In the genomic region with DNA sequence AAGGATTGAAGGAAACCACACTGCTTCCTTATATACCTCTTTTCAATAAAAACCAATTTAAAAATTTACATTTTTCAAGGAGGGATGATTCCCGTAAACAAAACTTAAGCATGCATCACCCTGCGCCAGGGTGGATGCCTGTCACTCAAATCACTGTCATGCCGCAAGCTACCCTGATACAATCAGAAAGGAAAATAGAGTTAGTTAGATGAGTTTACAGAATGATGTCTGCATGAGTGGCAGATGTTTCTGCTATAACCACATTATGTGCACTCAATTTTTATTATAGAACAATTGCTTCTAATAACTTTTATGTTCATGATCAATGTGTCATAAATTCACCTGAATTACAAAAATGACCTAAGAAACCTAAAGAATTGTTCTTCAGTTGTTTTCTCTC, we compare ENCODE assay signal across 9 cellular contexts.
"Had no signal": no experiment of that assay in that cellular context is flagged by ENCODE, and none has a peak within 500 bp of the region (broad histone marks: within the 10 kb centered on the region; RNA-seq: fewer than 3 reads in every experiment).

No MANE protein-coding gene starts in this region.

- H3K36me3 ChIP-seq: HAP-1 had no signal

- H3K27ac ChIP-seq: GM23248 had no signal

- FAIRE-seq: HTR-8/SVneo, K562 had no signal

- H3K4me3 ChIP-seq: GM23248, HAP-1, K562 had no signal

- H3K9ac ChIP-seq: GM23248 had no signal

- ATAC-seq: HCT116, K562 had no signal

- DNase-seq: GM23248, GOT3, H7, IMR-90, KG1 had no signal

- H3K4me1 ChIP-seq: HAP-1 had no signal

- H3K9me3 ChIP-seq: HAP-1 had no signal
